In genomic region chr22:49814856-49815255, GRCh38 we compare ENCODE assay signal across 22 cellular contexts. TPM values are rescaled to one million over a fixed set of nuclear protein-coding genes. Genes with fewer than 3 reads are reported as not detected.
A peak's percentile ranks its signal among the peaks of the same experiment; 100 is the strongest.
DNase-seq lines count a peak whose midpoint lies in the region; ATAC-seq, FAIRE-seq and TF ChIP-seq lines count a peak whose summit lies in the region.
"Had no signal": no experiment of that assay in that cellular context is flagged by ENCODE, and none has a peak within 500 bp of the region (broad histone marks: within the 10 kb centered on the region; RNA-seq: fewer than 3 reads in every experiment).

No MANE protein-coding gene starts in this region.

- peaks cover 82% of the 10 kb centered on the region for H3K4me1 Mint-ChIP-seq in activated naive CD4-positive, alpha-beta T cell treated with anti-CD3 and anti-CD28 coated beads, Interleukin-2, amount 50 U/mL, for 24 hours
- peaks cover 2% of the 10 kb centered on the region for H3K4me1 Mint-ChIP-seq in glutamatergic neuron (ENCODE audit: low read depth, unreplicated experiment)
- H3K4me1 Mint-ChIP-seq in type B pancreatic cell (ENCODE audit: unreplicated experiment): peaks cover 3% of the 10 kb centered on the region
- peaks cover 74 to 75% of the 10 kb centered on the region in 2 donors for H3K4me1 Mint-ChIP-seq in immature natural killer cell

- in situ Hi-C loops in HAP-1 (cut with MboI; ENCODE audit: low sequenced_read_pairs) (no loop called here), HepG2 (cut with HindIII; ENCODE audit: extremely low pct_ligation_motif_present, low pct_unique_long_range_greater_than_20kb) (no loop called here)

- peak overlapping the region; percentile 41 for H3K27ac Mint-ChIP-seq in activated naive CD4-positive, alpha-beta T cell treated with anti-CD3 and anti-CD28 coated beads, Interleukin-2, amount 50 U/mL, for 24 hours
- H3K27ac Mint-ChIP-seq in glutamatergic neuron (ENCODE audit: unreplicated experiment) (peak overlapping the region; percentile 17), type B pancreatic cell (peak overlapping the region; percentile 36), immature natural killer cell (no peak overlapping the region)

- POLR2A ChIA-PET in RWPE1 (lab: Yijun Ruan, JAX; ENCODE audit: low non-redundant PET): no interaction called here
- POLR2A ChIA-PET in HepG2 (lab: Yijun Ruan, JAX): no interaction called here

- H3K9me3 Mint-ChIP-seq in activated naive CD4-positive, alpha-beta T cell treated with anti-CD3 and anti-CD28 coated beads, Interleukin-2, amount 50 U/mL, for 24 hours: no peaks in the 10 kb centered on the region
- H3K9me3 Mint-ChIP-seq in glutamatergic neuron (ENCODE audit: unreplicated experiment) (peaks cover 3% of the 10 kb centered on the region), type B pancreatic cell (no peaks in the 10 kb centered on the region), immature natural killer cell (no peaks in the 10 kb centered on the region)
- H3K9me3 Mint-ChIP-seq: CD14-positive monocyte had no signal

- DNase-seq in activated naive CD4-positive, alpha-beta T cell treated with anti-CD3 and anti-CD28 coated beads, Interleukin-2, amount 50 U/mL, for 16 hours: no peak
- DNase-seq in RWPE1 (ENCODE audit: low spot score): no peak
- DNase-seq in glutamatergic neuron: no peak
- no peak for DNase-seq in type B pancreatic cell (ENCODE audit: extremely low spot score, unreplicated experiment)
- DNase-seq in HAP-1 (ENCODE audit: low spot score in 2 of 2): no peak
- no peak for DNase-seq in HepG2 (ENCODE audit: low spot score)
- DNase-seq in immature natural killer cell: no peak
- DNase-seq: DMS153, GM23248, HCEC 1CT, NCI-H1694, NCI-H2081, NCI-H2171 treated with DMSO at 0.1 percent for 48 hours, NCI-H446, NCI-H526, Right ventricle myocardium superior had no signal

- H3K4me2 ChIP-seq in HepG2 (ENCODE audit: low read depth, low read length): no peak overlapping the region
- H3K4me2 ChIP-seq: KMS-11 had no signal

- peaks cover 59% of the 10 kb centered on the region for H4K20me1 ChIP-seq in HepG2 (ENCODE audit: insufficient read depth, low read length)

- no peak for TF ChIP-seq POLR2A in HepG2 (IDR thresholded peaks at IDR 0.05; ENCODE audit: insufficient read depth in 1 of 2, low read depth in 2 of 2, low read length in 2 of 2)

- H3K27ac ChIP-seq in RWPE1 (0 out of 2 replicates have a peak overlapping the region, but pooled peaks have one; percentile 1), HepG2 (ENCODE audit: extremely low read length, insufficient read depth, low read length) (no peak overlapping the region)
- H3K27ac ChIP-seq: GM23248, KMS-11 had no signal

- peaks cover 60% of the 10 kb centered on the region for H3K36me3 ChIP-seq in HAP-1 (replicated peaks)
- H3K36me3 ChIP-seq in HepG2 (replicated peaks in 1 of 2; ENCODE audit: control insufficient read depth in 1 of 2, insufficient read depth in 2 of 2, low read length in 2 of 2): peaks cover 17 to 52% of the 10 kb centered on the region in 2 experiments; a peak in 4 of 5 replicates

- no peaks in the 10 kb centered on the region for H3K27me3 Mint-ChIP-seq in activated naive CD4-positive, alpha-beta T cell treated with anti-CD3 and anti-CD28 coated beads, Interleukin-2, amount 50 U/mL, for 24 hours
- H3K27me3 Mint-ChIP-seq in glutamatergic neuron (ENCODE audit: unreplicated experiment): peaks cover 4% of the 10 kb centered on the region
- no peaks in the 10 kb centered on the region for H3K27me3 Mint-ChIP-seq in type B pancreatic cell
- H3K27me3 Mint-ChIP-seq in immature natural killer cell (ENCODE audit: low read depth in 3 of 3): peaks cover 0 to 34% (median 17%) of the 10 kb centered on the region in 3 donors

- H3K9ac ChIP-seq in HepG2 (ENCODE audit: insufficient read depth, low read depth, low read length): no peak overlapping the region
- H3K9ac ChIP-seq: GM23248, KMS-11 had no signal

- no peaks in the 10 kb centered on the region for H3K9me3 ChIP-seq in HAP-1
- H3K9me3 ChIP-seq in HepG2 (ENCODE audit: low read length): no peaks in the 10 kb centered on the region

- ATAC-seq in HepG2: no peak

- TF ChIP-seq CTCF in RWPE1 (conservative IDR thresholded peaks at IDR 0.05; ENCODE audit: low read depth) (no peak), glutamatergic neuron (IDR thresholded peaks at IDR 0.05; ENCODE audit: partially characterized antibody, unreplicated experiment) (no peak), type B pancreatic cell (conservative IDR thresholded peaks at IDR 0.05) (no peak), HepG2 (CRISPR knock-in tag; IDR thresholded peaks at IDR 0.05) (no peak)

- CTCF ChIA-PET in RWPE1 (lab: Yijun Ruan, JAX): interaction anchor here (0.5 kb wide), 1 partner anchor 13 kb away, joined by 3 read pairs; no protein-coding TSS in a partner anchor
- CTCF ChIA-PET in HepG2 (lab: Yijun Ruan, JAX; ENCODE audit: low intra/inter-chr PET ratio, low total read pairs): interaction anchor here (1.4 kb wide), 1 partner anchor 16 kb away, joined by 4 read pairs; no protein-coding TSS in a partner anchor

- H3K36me3 Mint-ChIP-seq in activated naive CD4-positive, alpha-beta T cell treated with anti-CD3 and anti-CD28 coated beads, Interleukin-2, amount 50 U/mL, for 24 hours: peaks cover 8% of the 10 kb centered on the region
- H3K36me3 Mint-ChIP-seq in glutamatergic neuron (ENCODE audit: unreplicated experiment): no peaks in the 10 kb centered on the region
- H3K36me3 Mint-ChIP-seq in type B pancreatic cell: peaks cover 29% of the 10 kb centered on the region
- peaks cover 0 to 9% (median 9%) of the 10 kb centered on the region in 3 donors for H3K36me3 Mint-ChIP-seq in immature natural killer cell

- H3K4me3 Mint-ChIP-seq in activated naive CD4-positive, alpha-beta T cell treated with anti-CD3 and anti-CD28 coated beads, Interleukin-2, amount 50 U/mL, for 24 hours: no peak overlapping the region
- no peak overlapping the region for H3K4me3 Mint-ChIP-seq in glutamatergic neuron (ENCODE audit: unreplicated experiment)
- no peak overlapping the region for H3K4me3 Mint-ChIP-seq in type B pancreatic cell
- H3K4me3 Mint-ChIP-seq in immature natural killer cell: no peak overlapping the region
- H3K4me3 Mint-ChIP-seq: CD14-positive monocyte had no signal

- intact Hi-C loops in HepG2 (cut with micrococcal nuclease; ENCODE audit: unreplicated experiment): no loop called here

- 92% methylated on average over 8 of the region's 8 CpGs for WGBS in HepG2 (ENCODE audit: low lambda C conversion rate)

- no TSS peak for BruUV-seq in HepG2 (replicated peaks; lab: Mats Ljungman, UMichigan)

- H3K27me3 ChIP-seq in HAP-1 (ENCODE audit: low read depth) (no peaks in the 10 kb centered on the region; the same call in 1 of the 2 replicates), HepG2 (ENCODE audit: control insufficient read depth in 1 of 2, insufficient read depth in 2 of 2, low read length in 2 of 2) (no peaks in the 10 kb centered on the region)

- H3K4me1 ChIP-seq in HAP-1 (no peaks in the 10 kb centered on the region; the same call in 1 of the 2 replicates), HepG2 (ENCODE audit: insufficient read depth, low read length) (peaks cover 7% of the 10 kb centered on the region; the same call in 1 of the 2 replicates)

- H3K79me2 ChIP-seq in HepG2 (ENCODE audit: insufficient read depth, low read length): peaks cover 89% of the 10 kb centered on the region

- TF ChIP-seq EP300 in HepG2 (IDR thresholded peaks at IDR 0.05; ENCODE audit: low read depth in 2 of 2, low read length in 2 of 2) (no peak), HepG2 (CRISPR knock-in tag; IDR thresholded peaks at IDR 0.05; ENCODE audit: borderline replicate concordance) (no peak)

- no peak for FAIRE-seq in HepG2 (lab: Jason Lieb, UNC)
- FAIRE-seq: A204.1, GM18507, HTR-8/SVneo had no signal

- no peak overlapping the region for H2AFZ ChIP-seq in HepG2 (ENCODE audit: low read length)
- H2AFZ ChIP-seq: GM23248 had no signal

- H3K4me3 ChIP-seq in HAP-1: no peak overlapping the region
- no peak overlapping the region for H3K4me3 ChIP-seq in HepG2 (replicated peaks in 1 of 3; ENCODE audit: insufficient read depth in 1 of 3, low read depth in 2 of 3, low read length in 3 of 3)
- H3K4me3 ChIP-seq: GM23248 had no signal

- TF ChIP-seq RAD21 in HepG2 (CRISPR knock-in tag; IDR thresholded peaks at IDR 0.05): no peak

RNA-seq across cellular contexts. Expression of gene BRD1, which starts 12.8 kb away (rescaled TPM):
- total RNA-seq in glutamatergic neuron (ENCODE audit: unreplicated experiment) (73.7 TPM), type B pancreatic cell (ENCODE audit: low replicate concordance) (51.1 and 53.0 TPM in 2 replicates), HepG2 (2016; rRNA removed; fragmentation: Illumina TruSeq; extraction: Trizol) (6.6 and 12.0 TPM in 2 replicates)
- total RNA-seq in HepG2 (2016; cell fraction: cytosol; rRNA removed; fragmentation: Illumina TruSeq; extraction: Trizol; ENCODE audit: low read depth): 6.1 and 7.5 TPM in 2 replicates
- total RNA-seq in HepG2 (2016; cell fraction: insoluble cytoplasmic fraction; rRNA removed; fragmentation: Illumina TruSeq; extraction: Trizol): 6.3 and 13.3 TPM in 2 replicates
- total RNA-seq in HepG2 (2016; cell fraction: membrane; rRNA removed; fragmentation: Illumina TruSeq; extraction: Trizol): 6.7 and 8.2 TPM in 2 replicates
- total RNA-seq in HepG2 (2016; cell fraction: nucleus; rRNA removed; fragmentation: Illumina TruSeq; extraction: Trizol): 14.2 and 15.7 TPM in 2 replicates
- polyA plus RNA-seq in HepG2 (2011; rRNA removed) (5.1 and 6.4 TPM in 2 replicates), immature natural killer cell (1 to 10 TPM; 1.5 to 4.5 (median 2.1) TPM)
- 3.8 and 3.9 TPM in 2 replicates for polyA plus RNA-seq in HepG2 (2011; cell fraction: cytosol; rRNA removed)
- polyA plus RNA-seq in HepG2 (2011; cell fraction: nucleus; rRNA removed): 29.0 and 31.0 TPM in 2 replicates
- polyA plus RNA-seq in HepG2 (2012): 14.8 and 16.2 TPM in 2 replicates
- 0.67 and 0.95 TPM in 2 replicates for polyA plus RNA-seq in HepG2 (2016; cell fraction: cytosol; fragmentation: Illumina TruSeq; extraction: Trizol; ENCODE audit: low read depth)
- 8.8 and 10.0 TPM in 2 replicates for polyA plus RNA-seq in HepG2 (2016; cell fraction: insoluble cytoplasmic fraction; fragmentation: Illumina TruSeq; extraction: Trizol; ENCODE audit: low read depth)
- 2.6 and 3.2 TPM in 2 replicates for polyA plus RNA-seq in HepG2 (2016; cell fraction: membrane; fragmentation: Illumina TruSeq; extraction: Trizol; ENCODE audit: low read depth)
- polyA plus RNA-seq in HepG2 (2016; cell fraction: nucleus; fragmentation: Illumina TruSeq; extraction: Trizol; ENCODE audit: insufficient read depth, low read depth): 28.8 and 30.8 TPM in 2 replicates
- 4.2 and 8.4 TPM in 2 replicates for polyA minus RNA-seq in HepG2 (2011; rRNA and poly(A)+ RNA removed; ENCODE audit: low replicate concordance)
- 7.6 and 8.3 TPM in 2 replicates for polyA minus RNA-seq in HepG2 (2011; cell fraction: cytosol; rRNA and poly(A)+ RNA removed)
- polyA minus RNA-seq in HepG2 (2011; cell fraction: nucleus; rRNA and poly(A)+ RNA removed): 29.1 and 32.0 TPM in 2 replicates

RNA-seq across cellular contexts. Expression of gene ZBED4, which starts 38.8 kb away (rescaled TPM):
- total RNA-seq in glutamatergic neuron (ENCODE audit: unreplicated experiment) (53.5 TPM), type B pancreatic cell (ENCODE audit: low replicate concordance) (25.5 and 29.1 TPM in 2 replicates), HepG2 (2016; rRNA removed; fragmentation: Illumina TruSeq; extraction: Trizol) (9.6 and 11.9 TPM in 2 replicates)
- 0.91 and 1.3 TPM in 2 replicates for total RNA-seq in HepG2 (2016; cell fraction: cytosol; rRNA removed; fragmentation: Illumina TruSeq; extraction: Trizol; ENCODE audit: low read depth)
- total RNA-seq in HepG2 (2016; cell fraction: insoluble cytoplasmic fraction; rRNA removed; fragmentation: Illumina TruSeq; extraction: Trizol): 9.6 and 9.7 TPM in 2 replicates
- 5.5 TPM in 2 replicates for total RNA-seq in HepG2 (2016; cell fraction: membrane; rRNA removed; fragmentation: Illumina TruSeq; extraction: Trizol)
- 8.0 and 9.8 TPM in 2 replicates for total RNA-seq in HepG2 (2016; cell fraction: nucleus; rRNA removed; fragmentation: Illumina TruSeq; extraction: Trizol)
- polyA plus RNA-seq in HepG2 (2011; rRNA removed) (5.4 and 6.0 TPM in 2 replicates), immature natural killer cell (1 to 10 TPM; 4.1 to 9.7 (median 4.6) TPM)
- 4.8 and 5.6 TPM in 2 replicates for polyA plus RNA-seq in HepG2 (2011; cell fraction: cytosol; rRNA removed)
- polyA plus RNA-seq in HepG2 (2011; cell fraction: nucleus; rRNA removed): 9.9 and 11.1 TPM in 2 replicates
- 9.9 and 11.2 TPM in 2 replicates for polyA plus RNA-seq in HepG2 (2012)
- 0.43 and 0.49 TPM in 2 replicates for polyA plus RNA-seq in HepG2 (2016; cell fraction: cytosol; fragmentation: Illumina TruSeq; extraction: Trizol; ENCODE audit: low read depth)
- 9.0 and 10.5 TPM in 2 replicates for polyA plus RNA-seq in HepG2 (2016; cell fraction: insoluble cytoplasmic fraction; fragmentation: Illumina TruSeq; extraction: Trizol; ENCODE audit: low read depth)
- 2.4 and 2.7 TPM in 2 replicates for polyA plus RNA-seq in HepG2 (2016; cell fraction: membrane; fragmentation: Illumina TruSeq; extraction: Trizol; ENCODE audit: low read depth)
- polyA plus RNA-seq in HepG2 (2016; cell fraction: nucleus; fragmentation: Illumina TruSeq; extraction: Trizol; ENCODE audit: insufficient read depth, low read depth): 13.2 and 13.5 TPM in 2 replicates
- 7.8 and 12.8 TPM in 2 replicates for polyA minus RNA-seq in HepG2 (2011; rRNA and poly(A)+ RNA removed; ENCODE audit: low replicate concordance)
- polyA minus RNA-seq in HepG2 (2011; cell fraction: cytosol; rRNA and poly(A)+ RNA removed): 8.8 and 10.3 TPM in 2 replicates
- 12.1 and 13.2 TPM in 2 replicates for polyA minus RNA-seq in HepG2 (2011; cell fraction: nucleus; rRNA and poly(A)+ RNA removed)

Comparison
In these comparisons a context has a peak if more than half of its experiments do, and no peak if none do; other contexts are left out.
1. H3K27ac Mint-ChIP-seq: peak in activated naive CD4-positive, alpha-beta T cell treated with anti-CD3 and anti-CD28 coated beads, Interleukin-2, amount 50 U/mL, for 24 hours (single experiment), glutamatergic neuron (single experiment) and type B pancreatic cell (single experiment); none in immature natural killer cell (0 of 6).